Comparison of ENCODE assay signal across 10 cellular contexts in genomic region chr5:175658299-175659145, GRCh38. TPM values are rescaled to one million over a fixed set of nuclear protein-coding genes. Genes with fewer than 3 reads are reported as not detected.
DNase-seq lines count a peak whose midpoint lies in the region; ATAC-seq and TF ChIP-seq lines count a peak whose summit lies in the region.
"Had no signal": no experiment of that assay in that cellular context is flagged by ENCODE, and none has a peak within 500 bp of the region (broad histone marks: within the 10 kb centered on the region; RNA-seq: fewer than 3 reads in every experiment).

No MANE protein-coding gene starts in this region.

- H3K36me3 ChIP-seq in SK-N-SH (replicated peaks in 1 of 2; ENCODE audit: control insufficient read depth in 1 of 2, insufficient read depth in 2 of 2, low read length in 1 of 2) (no peaks in the 10 kb centered on the region), brain microvascular endothelial cell (replicated peaks) (no peaks in the 10 kb centered on the region), tibial artery (no peaks in the 10 kb centered on the region)

- ATAC-seq in SK-N-SH treated with all-trans-retinoic acid at 6 μM for 48 hours (no peak), sciatic nerve (no peak)

- H3K79me2 ChIP-seq in SK-N-SH (ENCODE audit: insufficient read depth): no peaks in the 10 kb centered on the region

- no peaks in the 10 kb centered on the region for H4K20me1 ChIP-seq in SK-N-SH (ENCODE audit: insufficient read depth)

- no peak for TF ChIP-seq EP300 in SK-N-SH (IDR thresholded peaks at IDR 0.05; ENCODE audit: borderline replicate concordance in 1 of 2, low read depth in 1 of 2, low read length in 1 of 2)

- H3K27ac ChIP-seq in SK-N-SH (ENCODE audit: low read depth in 2 of 2, low read length in 1 of 2): no peak overlapping the region
- no peak overlapping the region for H3K27ac ChIP-seq in brain microvascular endothelial cell
- peak overlapping the region; percentile 52 to 59 for H3K27ac ChIP-seq in tibial artery

- H3K9ac ChIP-seq in SK-N-SH: no peak overlapping the region

- TF ChIP-seq CTCF in SK-N-SH (IDR thresholded peaks at IDR 0.05) (no peak), brain microvascular endothelial cell (IDR thresholded peaks at IDR 0.05; ENCODE audit: low read depth, low read length, missing control alignments) (no peak), tibial artery (IDR thresholded peaks at IDR 0.05) (no peak)

- POLR2A ChIA-PET in SK-N-SH (lab: Yijun Ruan, JAX): no interaction called here

- H3K4me1 ChIP-seq in SK-N-SH (ENCODE audit: control insufficient read depth in 1 of 2, insufficient read depth in 2 of 2, low read depth in 1 of 2, low read length in 1 of 2) (no peaks in the 10 kb centered on the region; a peak in 1 of 4 replicates), mononuclear cell (ENCODE audit: insufficient read depth, low read length) (peaks cover 88% of the 10 kb centered on the region), tibial artery (peaks cover 0 to 17% (median 10%) of the 10 kb centered on the region in 4 donors)

- TF ChIP-seq RAD21 in SK-N-SH (IDR thresholded peaks at IDR 0.05; ENCODE audit: low read length): no peak

- in situ Hi-C loops in brain microvascular endothelial cell (cut with HindIII; ENCODE audit: low pct_ligation_motif_present, low sequenced_read_pairs): no loop called here

- H3K27me3 ChIP-seq in SK-N-SH (ENCODE audit: insufficient read depth): no peaks in the 10 kb centered on the region; the same call in 1 of the 2 replicates
- H3K27me3 ChIP-seq in brain microvascular endothelial cell (replicated peaks): no peaks in the 10 kb centered on the region
- H3K27me3 ChIP-seq in mononuclear cell (ENCODE audit: insufficient read depth, low read length): no peaks in the 10 kb centered on the region
- peaks cover 0 to 28% of the 10 kb centered on the region in 2 donors for H3K27me3 ChIP-seq in tibial artery

- H3K9me3 ChIP-seq in SK-N-SH (no peaks in the 10 kb centered on the region), mononuclear cell (ENCODE audit: low read depth, low read length) (no peaks in the 10 kb centered on the region), tibial artery (no peaks in the 10 kb centered on the region)

- H3K4me3 ChIP-seq in SK-N-SH (ENCODE audit: low read depth in 2 of 2, low read length in 1 of 2): peak overlapping the region in 1 of 2 experiments; percentile 37; a peak in 2 of 4 replicates
- H3K4me3 ChIP-seq in brain microvascular endothelial cell (ENCODE audit: low read depth, low read length): peak overlapping the region; percentile 44
- peak overlapping the region; percentile 90 for H3K4me3 ChIP-seq in mononuclear cell (ENCODE audit: low read length)
- H3K4me3 ChIP-seq in tibial artery: peak overlapping the region; percentile 58 to 70

- 36% methylated on average over 7 of the region's 41 CpGs for WGBS in SK-N-SH (ENCODE audit: low lambda C conversion rate)

- no peaks in the 10 kb centered on the region for H3K9me2 ChIP-seq in SK-N-SH

- CTCF ChIA-PET in SK-N-SH (lab: Yijun Ruan, JAX): interaction anchor here (0.9 to 1.5 kb wide), 3 partner anchors 16 to 124 kb away, joined by 3 to 4 read pairs (median 3); no protein-coding TSS in a partner anchor

- H2AFZ ChIP-seq in SK-N-SH (ENCODE audit: low read depth): no peak overlapping the region

- intact Hi-C loops in tibial artery (cut with DNase I; ENCODE audit: low total_unique reads) (no loop called here), sciatic nerve (cut with DNase I) (no loop called here)

- no peaks in the 10 kb centered on the region for H3F3A ChIP-seq in SK-N-SH (replicated peaks; ENCODE audit: insufficient read depth)

- DNase-seq in SK-N-SH (peak; percentile 60), brain microvascular endothelial cell (no peak), tibial artery (peak; percentile 35 to 67), glomerular visceral epithelial cell (ENCODE audit: extremely low spot score) (no peak), sciatic nerve (ENCODE audit: low spot score) (no peak), ureter (ENCODE audit: low spot score) (no peak)

- no peak overlapping the region for H3K4me2 ChIP-seq in SK-N-SH

TF ChIP-seq in SK-N-SH, 30 proteins besides CTCF, POLR2A, EP300 and RAD21:
- TF ChIP-seq SMC3 (IDR thresholded peaks at IDR 0.05; ENCODE audit: low read depth, low read length): no peak
- no peak for TF ChIP-seq CHD2 (IDR thresholded peaks at IDR 0.05; ENCODE audit: low read length, partially characterized antibody)
- no peak for TF ChIP-seq EZH2phosphoT487 (IDR thresholded peaks at IDR 0.05; ENCODE audit: borderline replicate concordance, low read depth)

TF ChIP-seq in SK-N-SH treated with all-trans-retinoic acid at 6 μM for 48 hours, 23 proteins besides CTCF, POLR2A, EP300 and RAD21:
- TF ChIP-seq CSDC2 (CRISPR knock-in tag; IDR thresholded peaks at IDR 0.05): no peak
- no peak for TF ChIP-seq RARB (CRISPR knock-in tag; IDR thresholded peaks at IDR 0.05)
- no peak for TF ChIP-seq ZNF70 (CRISPR knock-in tag; IDR thresholded peaks at IDR 0.05)
- no peak for TF ChIP-seq TOX (CRISPR knock-in tag; IDR thresholded peaks at IDR 0.05; ENCODE audit: borderline replicate concordance)
- TF ChIP-seq POU6F1 (CRISPR knock-in tag; IDR thresholded peaks at IDR 0.05; ENCODE audit: borderline replicate concordance, low read depth): no peak
- TF ChIP-seq ARNTL (CRISPR knock-in tag; IDR thresholded peaks at IDR 0.05; ENCODE audit: borderline replicate concordance, low read depth): no peak
- TF ChIP-seq BACH2 (CRISPR knock-in tag; IDR thresholded peaks at IDR 0.05; ENCODE audit: borderline replicate concordance): no peak
- TF ChIP-seq ZFP30 (CRISPR knock-in tag; IDR thresholded peaks at IDR 0.05): no peak
- TF ChIP-seq PPARA (CRISPR knock-in tag; IDR thresholded peaks at IDR 0.05; ENCODE audit: borderline replicate concordance): no peak
- TF ChIP-seq ZNF8 (CRISPR knock-in tag; IDR thresholded peaks at IDR 0.05): no peak
- no peak for TF ChIP-seq ZNF565 (CRISPR knock-in tag; conservative IDR thresholded peaks at IDR 0.05; ENCODE audit: low read depth)
- TF ChIP-seq ESRRG (CRISPR knock-in tag; IDR thresholded peaks at IDR 0.05): no peak
- TF ChIP-seq SNAI2 (CRISPR knock-in tag; IDR thresholded peaks at IDR 0.05): no peak
- TF ChIP-seq ZFP3 (CRISPR knock-in tag; IDR thresholded peaks at IDR 0.05): no peak
- no peak for TF ChIP-seq OSR1 (CRISPR knock-in tag; IDR thresholded peaks at IDR 0.05)
- TF ChIP-seq ISL1 (CRISPR knock-in tag; IDR thresholded peaks at IDR 0.05): no peak
- TF ChIP-seq TSHZ2 (CRISPR knock-in tag; IDR thresholded peaks at IDR 0.05): no peak

RNA-seq across cellular contexts. Expression of gene HRH2, which starts 0.7 kb away (rescaled TPM):
- polyA plus RNA-seq in SK-N-SH (2012; rRNA removed): 0.08 TPM in 2 replicates
- 0.06 and 0.08 TPM in 2 replicates for polyA plus RNA-seq in SK-N-SH (2012; cell fraction: cytosol; rRNA removed)
- polyA plus RNA-seq in SK-N-SH (2012; cell fraction: nucleus; rRNA removed): 0.08 and 0.15 TPM in 2 replicates
- total RNA-seq in mononuclear cell: 10.6 TPM
- total RNA-seq in sciatic nerve: 4.3 TPM
- 5.7 TPM for total RNA-seq in ureter
- total RNA-seq: bronchial epithelial cell had no signal
- polyA plus RNA-seq: BJ had no signal

Comparison
In these comparisons a context has a peak if more than half of its experiments do, and no peak if none do; other contexts are left out.
1. DNase-seq: peak in SK-N-SH (single experiment) and tibial artery (2 of 2); none in brain microvascular endothelial cell (single experiment), glomerular visceral epithelial cell (single experiment), sciatic nerve (single experiment) and ureter (single experiment).
2. H3K27ac ChIP-seq: peak in tibial artery (2 of 2); none in SK-N-SH (0 of 2) and brain microvascular endothelial cell (single experiment).